1 cellular context compared by ENCODE assay signal in the genomic region with DNA sequence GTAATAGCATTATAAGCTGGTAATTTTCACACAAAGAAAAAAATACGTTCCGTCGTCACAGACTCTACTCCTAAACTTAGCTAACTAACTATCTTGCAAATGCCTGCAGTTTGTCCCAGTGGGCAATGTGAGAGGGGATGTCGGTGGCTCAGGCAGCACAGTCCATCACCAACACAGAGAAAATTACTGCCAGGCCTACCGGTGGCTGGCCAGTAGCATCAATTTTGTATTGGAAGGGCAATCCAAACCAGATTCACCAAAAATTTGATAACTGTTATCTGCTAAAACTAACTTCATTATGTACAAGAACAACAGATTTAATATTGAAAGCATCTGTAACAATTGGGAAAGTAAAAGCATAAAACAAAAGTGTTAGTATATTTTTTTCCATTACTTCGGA.
A peak's percentile ranks its signal among the peaks of the same experiment; 100 is the strongest.
TF ChIP-seq lines count a peak whose summit lies in the region.

No MANE protein-coding gene starts in this region.

TF ChIP-seq in SK-N-SH, 30 proteins besides CTCF, POLR2A, EP300 and RAD21:
- TF ChIP-seq USF2 (IDR thresholded peaks at IDR 0.05; ENCODE audit: borderline replicate concordance, low read depth, low read length) (no peak), ELF1 (IDR thresholded peaks at IDR 0.05) (no peak), GABPA (IDR thresholded peaks at IDR 0.05; ENCODE audit: low read depth) (no peak), CHD2 (IDR thresholded peaks at IDR 0.05; ENCODE audit: low read length, partially characterized antibody) (peak; percentile 60), PBX3 (IDR thresholded peaks at IDR 0.05) (no peak), GATA2 (CRISPR knock-in tag; IDR thresholded peaks at IDR 0.05) (peak; percentile 36; the same call in 1 of the 2 replicates), IRF3 (IDR thresholded peaks at IDR 0.05; ENCODE audit: low read depth, low read length) (no peak), MAX (IDR thresholded peaks at IDR 0.05; ENCODE audit: low read depth) (no peak), SMC3 (IDR thresholded peaks at IDR 0.05; ENCODE audit: low read depth, low read length) (no peak), POLR2AphosphoS5 (IDR thresholded peaks at IDR 0.05; ENCODE audit: low read depth, low read length) (no peak), TCF12 (IDR thresholded peaks at IDR 0.05) (peak; percentile 18; the same call in 1 of the 2 replicates), FOXJ3 (CRISPR knock-in tag; IDR thresholded peaks at IDR 0.05) (no peak)
- TF ChIP-seq, protein P1, sequence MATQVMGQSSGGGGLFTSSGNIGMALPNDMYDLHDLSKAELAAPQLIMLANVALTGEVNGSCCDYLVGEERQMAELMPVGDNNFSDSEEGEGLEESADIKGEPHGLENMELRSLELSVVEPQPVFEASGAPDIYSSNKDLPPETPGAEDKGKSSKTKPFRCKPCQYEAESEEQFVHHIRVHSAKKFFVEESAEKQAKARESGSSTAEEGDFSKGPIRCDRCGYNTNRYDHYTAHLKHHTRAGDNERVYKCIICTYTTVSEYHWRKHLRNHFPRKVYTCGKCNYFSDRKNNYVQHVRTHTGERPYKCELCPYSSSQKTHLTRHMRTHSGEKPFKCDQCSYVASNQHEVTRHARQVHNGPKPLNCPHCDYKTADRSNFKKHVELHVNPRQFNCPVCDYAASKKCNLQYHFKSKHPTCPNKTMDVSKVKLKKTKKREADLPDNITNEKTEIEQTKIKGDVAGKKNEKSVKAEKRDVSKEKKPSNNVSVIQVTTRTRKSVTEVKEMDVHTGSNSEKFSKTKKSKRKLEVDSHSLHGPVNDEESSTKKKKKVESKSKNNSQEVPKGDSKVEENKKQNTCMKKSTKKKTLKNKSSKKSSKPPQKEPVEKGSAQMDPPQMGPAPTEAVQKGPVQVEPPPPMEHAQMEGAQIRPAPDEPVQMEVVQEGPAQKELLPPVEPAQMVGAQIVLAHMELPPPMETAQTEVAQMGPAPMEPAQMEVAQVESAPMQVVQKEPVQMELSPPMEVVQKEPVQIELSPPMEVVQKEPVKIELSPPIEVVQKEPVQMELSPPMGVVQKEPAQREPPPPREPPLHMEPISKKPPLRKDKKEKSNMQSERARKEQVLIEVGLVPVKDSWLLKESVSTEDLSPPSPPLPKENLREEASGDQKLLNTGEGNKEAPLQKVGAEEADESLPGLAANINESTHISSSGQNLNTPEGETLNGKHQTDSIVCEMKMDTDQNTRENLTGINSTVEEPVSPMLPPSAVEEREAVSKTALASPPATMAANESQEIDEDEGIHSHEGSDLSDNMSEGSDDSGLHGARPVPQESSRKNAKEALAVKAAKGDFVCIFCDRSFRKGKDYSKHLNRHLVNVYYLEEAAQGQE (IDR thresholded peaks at IDR 0.05; ENCODE audit: low read depth, low read length), result no peak
TF ChIP-seq in SK-N-SH: peak in this region for 3.
